15 cellular contexts compared by ENCODE assay signal in the genomic region with DNA sequence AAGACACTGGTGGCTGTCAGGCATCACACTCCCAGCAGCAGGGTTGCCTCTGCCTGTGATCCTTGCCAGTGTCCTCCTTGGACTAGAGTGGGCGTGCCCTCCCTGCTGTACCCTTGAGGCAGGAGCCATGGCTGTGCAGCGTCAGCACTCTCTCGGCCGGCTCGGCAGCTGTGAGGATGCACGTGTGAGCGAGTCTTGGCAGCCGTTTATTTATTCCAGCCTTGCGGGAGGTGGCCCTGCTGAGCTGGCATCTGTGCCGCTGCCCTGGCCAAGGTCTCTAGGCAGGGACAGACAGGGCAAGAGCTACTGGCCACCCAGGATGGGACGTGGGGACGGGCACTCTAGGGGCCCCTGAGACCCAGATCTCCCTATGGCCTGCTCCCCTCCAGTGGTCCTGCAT. TPM values are rescaled to one million over a fixed set of nuclear protein-coding genes. Genes with fewer than 3 reads are reported as not detected.
DNase-seq lines count a peak whose midpoint lies in the region; ATAC-seq and TF ChIP-seq lines count a peak whose summit lies in the region.
"Had no signal": no experiment of that assay in that cellular context is flagged by ENCODE, and none has a peak within 500 bp of the region (broad histone marks: within the 10 kb centered on the region; RNA-seq: fewer than 3 reads in every experiment).

No MANE protein-coding gene starts in this region.

- H3K27ac ChIP-seq in adrenal gland (peak overlapping the region in 1 of 5 donors; percentile 20), right cardiac atrium (ENCODE audit: low read length) (no peak overlapping the region), upper lobe of right lung (no peak overlapping the region)
- H3K27ac ChIP-seq: brain microvascular endothelial cell had no signal

- H3K4me1 ChIP-seq in adrenal gland (replicated peaks in 1 of 2) (peaks cover 7 to 8% of the 10 kb centered on the region in 2 donors), right cardiac atrium (ENCODE audit: control insufficient read depth, insufficient read depth, low read length) (no peaks in the 10 kb centered on the region), upper lobe of right lung (no peaks in the 10 kb centered on the region)

- TF ChIP-seq POLR2A in adrenal gland (IDR thresholded peaks at IDR 0.05), result no peak

- H3K4me3 ChIP-seq in LNCaP clone FGC (ENCODE audit: low read depth, low read length), result no peak overlapping the region
- no peak overlapping the region for H3K4me3 ChIP-seq in adrenal gland
- H3K4me3 ChIP-seq in right cardiac atrium (ENCODE audit: low read length), result no peak overlapping the region
- no peak overlapping the region for H3K4me3 ChIP-seq in upper lobe of right lung

- ATAC-seq in right cardiac atrium (peak; percentile 61 to 69), upper lobe of right lung (no peak)
- ATAC-seq: stimulated activated effector memory CD8-positive, alpha-beta T cell treated with anti-CD3 and anti-CD28 coated beads, Interleukin-12 subunit alpha, Interleukin-12 subunit beta, amount 100 ng/mL, for 72 hours had no signal

- H3K36me3 ChIP-seq in adrenal gland (replicated peaks in 1 of 2), result no peaks in the 10 kb centered on the region
- H3K36me3 ChIP-seq in upper lobe of right lung, result no peaks in the 10 kb centered on the region
- H3K36me3 ChIP-seq: brain microvascular endothelial cell had no signal

- TF ChIP-seq CTCF in LNCaP clone FGC (IDR thresholded peaks at IDR 0.05; ENCODE audit: control insufficient read depth, extremely low read depth, insufficient read depth) (no peak), adrenal gland (IDR thresholded peaks at IDR 0.05) (no peak), upper lobe of right lung (IDR thresholded peaks at IDR 0.05) (no peak)

- intact Hi-C loops in adrenal gland (cut with DNase I), result no loop called here
- intact Hi-C loops in right cardiac atrium (cut with DNase I), result no loop called here
- intact Hi-C loops in upper lobe of right lung (cut with DNase I), result no loop called here

- WGBS in adrenal gland, 4 donors, result 0 to 63% (median 42%) methylated on average over 2 to 12 of the region's 12 CpGs
- 49% methylated on average over 12 of the region's 12 CpGs for WGBS in right cardiac atrium

- peak; percentile 49 for DNase-seq in A172 (ENCODE audit: low spot score)
- DNase-seq in LNCaP clone FGC (ENCODE audit: low read depth), result peak; percentile 76
- DNase-seq in adrenal gland, result peak; percentile 76 to 95 (median 88)
- DNase-seq in right cardiac atrium, result peak in 2 of 3 donors; percentile 76 to 78
- DNase-seq in upper lobe of right lung, result no peak
- DNase-seq in NCI-H226, result no peak
- no peak for DNase-seq in EL
- DNase-seq in NCI-H526 (lab: John Stamatoyannopoulos, UW), result no peak
- DNase-seq: activated CD4-positive, alpha-beta memory T cell treated with anti-CD3 and anti-CD28 coated beads for 36 hours; brain microvascular endothelial cell; DND-41; GOT3; NCI-H1048; T1000 had no signal

- H3K27me3 ChIP-seq in adrenal gland, result no peaks in the 10 kb centered on the region
- no peaks in the 10 kb centered on the region for H3K27me3 ChIP-seq in right cardiac atrium (ENCODE audit: control insufficient read depth, insufficient read depth)
- no peaks in the 10 kb centered on the region for H3K27me3 ChIP-seq in upper lobe of right lung
- H3K27me3 ChIP-seq: brain microvascular endothelial cell had no signal

- H3K9me3 ChIP-seq in adrenal gland (replicated peaks in 1 of 3) (no peaks in the 10 kb centered on the region), right cardiac atrium (ENCODE audit: control insufficient read depth, low read length) (no peaks in the 10 kb centered on the region), upper lobe of right lung (no peaks in the 10 kb centered on the region)

RNA-seq across cellular contexts. Expression of a gene that starts 33.9 kb away (rescaled TPM):
- 195 and 210 TPM in 2 replicates for total RNA-seq in A172 (2014; rRNA removed; shearing (Covaris generic))
- 100 to 1,000 TPM in 2 of 8 donors, 10 to 100 TPM in 6; 39.7 to 207 (median 75.4) TPM for total RNA-seq in adrenal gland
- polyA plus RNA-seq in adrenal gland, result 10 to 100 TPM in 2 of 3 donors, 1 to 10 TPM in 1; 5.2 to 50.4 (median 41.2) TPM
- total RNA-seq in right cardiac atrium, result 10 to 100 TPM; 36.6 to 45.1 (median 40.4) TPM
- polyA plus RNA-seq in right cardiac atrium, result 41.3 TPM
- total RNA-seq in upper lobe of right lung, result 167 TPM

RNA-seq across cellular contexts. Expression of a gene that starts 34.1 kb away (rescaled TPM):
- total RNA-seq in A172 (2014; rRNA removed; shearing (Covaris generic)), result 54.5 and 66.7 TPM in 2 replicates
- total RNA-seq in adrenal gland, result 100 to 1,000 TPM in 5 of 8 donors, 10 to 100 TPM in 3; 93.1 to 220 (median 110) TPM
- 10 to 100 TPM; 39.2 to 60.1 (median 56.3) TPM for polyA plus RNA-seq in adrenal gland
- 10 to 100 TPM; 60.1 to 70.5 (median 65.8) TPM for total RNA-seq in right cardiac atrium
- polyA plus RNA-seq in right cardiac atrium, result 48.9 TPM
- 52.9 TPM for total RNA-seq in upper lobe of right lung

RNA-seq across cellular contexts. Expression of a gene that starts 34.2 kb away (rescaled TPM):
- 132 and 157 TPM in 2 replicates for total RNA-seq in A172 (2014; rRNA removed; shearing (Covaris generic))
- total RNA-seq in adrenal gland (100 to 1,000 TPM in 4 of 8 donors, 10 to 100 TPM in 4; 26.2 to 206 (median 108) TPM), right cardiac atrium (100 to 1,000 TPM; 147 to 223 (median 191) TPM), upper lobe of right lung (138 TPM)
- polyA plus RNA-seq in adrenal gland (100 to 1,000 TPM in 1 of 3 donors, 10 to 100 TPM in 2; 43.3 to 163 (median 96.5) TPM), right cardiac atrium (278 TPM)

RNA-seq across cellular contexts. Expression of a gene that starts 43.8 kb away (rescaled TPM):
- total RNA-seq in A172 (2014; rRNA removed; shearing (Covaris generic)), result 892 and 998 TPM in 2 replicates
- total RNA-seq in adrenal gland (100 to 1,000 TPM; 182 to 387 (median 330) TPM), right cardiac atrium (100 to 1,000 TPM; 406 to 517 (median 443) TPM), upper lobe of right lung (486 TPM)
- polyA plus RNA-seq in adrenal gland (100 to 1,000 TPM; 111 to 268 (median 246) TPM), right cardiac atrium (671 TPM)

RNA-seq across cellular contexts. Expression of a gene that starts 48.8 kb away (rescaled TPM):
- total RNA-seq in A172 (2014; rRNA removed; shearing (Covaris generic)), result not detected in 2 replicates
- total RNA-seq in adrenal gland, result 10 to 100 TPM in 6 of 8 donors, 1 to 10 TPM in 2; 5.9 to 22.6 (median 15.6) TPM
- polyA plus RNA-seq in adrenal gland, result 10 to 100 TPM in 2 of 3 donors, 1 to 10 TPM in 1; 1.0 to 91.3 (median 39.3) TPM
- total RNA-seq in right cardiac atrium, result 10 to 100 TPM; 18.9 to 26.4 (median 21.0) TPM
- polyA plus RNA-seq in right cardiac atrium, result 42.6 TPM
- 34.3 TPM for total RNA-seq in upper lobe of right lung

Comparison
In these comparisons a context has a peak if more than half of its experiments do, and no peak if none do; other contexts are left out.
1. DNase-seq: peak in A172 (single experiment), LNCaP clone FGC (single experiment), adrenal gland (7 of 7) and right cardiac atrium (2 of 3); none in upper lobe of right lung (single experiment), NCI-H226 (single experiment), EL (single experiment) and NCI-H526 (0 of 2).